In genomic region chr19:18204394-18205179, GRCh38 we compare ENCODE assay signal across 9 cellular contexts. TPM values are rescaled to one million over a fixed set of nuclear protein-coding genes. Genes with fewer than 3 reads are reported as not detected.
DNase-seq lines count a peak whose midpoint lies in the region; ATAC-seq, FAIRE-seq and TF ChIP-seq lines count a peak whose summit lies in the region.
"Had no signal": no experiment of that assay in that cellular context is flagged by ENCODE, and none has a peak within 500 bp of the region (broad histone marks: within the 10 kb centered on the region; RNA-seq: fewer than 3 reads in every experiment).

No MANE protein-coding gene starts in this region.

- peak overlapping the region; percentile 43 to 91 for H3K4ac ChIP-seq in mesenchymal stem cell (ENCODE audit: low read depth in 1 of 2, low read length in 2 of 2)

- peak overlapping the region; percentile 19 for H2AK5ac ChIP-seq in mesenchymal stem cell (ENCODE audit: low read length, severe bottlenecking)

- peak overlapping the region; percentile 70 for H3K4me3 ChIP-seq in CD4-positive, CD25-positive, alpha-beta regulatory T cell (ENCODE audit: low read depth, low read length)
- peak overlapping the region; percentile 69 for H3K4me3 ChIP-seq in coronary artery
- peak overlapping the region; percentile 59 to 87 for H3K4me3 ChIP-seq in mesenchymal stem cell (ENCODE audit: insufficient read depth in 1 of 2, low read depth in 1 of 2, low read length in 2 of 2)
- H3K4me3 ChIP-seq in thymus (ENCODE audit: low read length), result peak overlapping the region; percentile 56

- no peaks in the 10 kb centered on the region for H3K9me3 Mint-ChIP-seq in CD4-positive, CD25-positive, alpha-beta regulatory T cell
- H3K9me3 Mint-ChIP-seq in T-helper 1 cell treated with Interleukin-12 subunit alpha and Interleukin-12 subunit beta and Interleukin-4 antibody, amounts not matched to agents 30 μg/mL and 1 μg/mL, for 36 hours, result no peaks in the 10 kb centered on the region

- whole genome bisulfite sequencing in mesenchymal stem cell, result under 1% methylated on average over 17 of the region's 22 CpGs
- under 1% methylated on average over 22 of the region's 22 CpGs for WGBS in thymus

- H4K8ac ChIP-seq in mesenchymal stem cell (ENCODE audit: low read length), result peak overlapping the region; percentile 88

- ATAC-seq in CD4-positive, CD25-positive, alpha-beta regulatory T cell (ENCODE audit: low read depth in 2 of 2), result no peak
- ATAC-seq in GM19324 (IDR thresholded peaks at IDR 0.05; ENCODE audit: low FRiP score, unreplicated experiment) (peak; percentile 19), HG03439 (IDR thresholded peaks at IDR 0.05; ENCODE audit: unreplicated experiment) (peak; percentile 2)

- no peaks in the 10 kb centered on the region for H3K9me3 ChIP-seq in CD4-positive, CD25-positive, alpha-beta regulatory T cell (ENCODE audit: control insufficient read depth in 2 of 2, low read length in 2 of 2)
- H3K9me3 ChIP-seq in mesenchymal stem cell (ENCODE audit: control insufficient read depth, low read length), result no peaks in the 10 kb centered on the region
- H3K9me3 ChIP-seq in thymus (ENCODE audit: control insufficient read depth), result no peaks in the 10 kb centered on the region

- peak overlapping the region; percentile 61 for H2BK5ac ChIP-seq in mesenchymal stem cell (ENCODE audit: low read depth, low read length, poor library complexity, severe bottlenecking)

- H3K36me3 Mint-ChIP-seq in CD4-positive, CD25-positive, alpha-beta regulatory T cell, result no peaks in the 10 kb centered on the region
- peaks cover 11% of the 10 kb centered on the region for H3K36me3 Mint-ChIP-seq in T-helper 1 cell treated with Interleukin-12 subunit alpha and Interleukin-12 subunit beta and Interleukin-4 antibody, amounts not matched to agents 30 μg/mL and 1 μg/mL, for 36 hours (ENCODE audit: low read depth)

- TF ChIP-seq CTCF in coronary artery (IDR thresholded peaks at IDR 0.05), result no peak

- no peak overlapping the region for H3K14ac ChIP-seq in mesenchymal stem cell (ENCODE audit: low read length in 2 of 2)

- H3K79me1 ChIP-seq in mesenchymal stem cell (replicated peaks; ENCODE audit: low read length, poor library complexity, severe bottlenecking), result peaks cover 11% of the 10 kb centered on the region

- H3K4me1 ChIP-seq in CD4-positive, CD25-positive, alpha-beta regulatory T cell (ENCODE audit: control insufficient read depth, insufficient read depth, low read length, poor library complexity, severe bottlenecking), result peaks cover 24% of the 10 kb centered on the region
- peaks cover 17% of the 10 kb centered on the region for H3K4me1 ChIP-seq in mesenchymal stem cell (ENCODE audit: control insufficient read depth, insufficient read depth, low read depth, low read length)
- H3K4me1 ChIP-seq in thymus (ENCODE audit: control insufficient read depth, insufficient read depth, low read length), result peaks cover 16% of the 10 kb centered on the region

- H3K4me2 ChIP-seq in mesenchymal stem cell (ENCODE audit: low read length, poor library complexity, severe bottlenecking), result peak overlapping the region; percentile 94

- H4K91ac ChIP-seq in mesenchymal stem cell (ENCODE audit: low read length), result peak overlapping the region; percentile 71

- H2BK120ac ChIP-seq in mesenchymal stem cell (ENCODE audit: low read depth, low read length), result peak overlapping the region; percentile 97

- DNase-seq in CD4-positive, CD25-positive, alpha-beta regulatory T cell, result no peak
- no peak for DNase-seq in coronary artery (ENCODE audit: low spot score)
- DNase-seq in mesenchymal stem cell, result peak; percentile 77
- no peak for DNase-seq in urothelium cell line (ENCODE audit: low spot score)

- peak overlapping the region; percentile 94 to 97 (median 94) for H3K4me3 Mint-ChIP-seq in CD4-positive, CD25-positive, alpha-beta regulatory T cell
- peak overlapping the region; percentile 93 for H3K4me3 Mint-ChIP-seq in T-helper 1 cell treated with Interleukin-12 subunit alpha and Interleukin-12 subunit beta and Interleukin-4 antibody, amounts not matched to agents 30 μg/mL and 1 μg/mL, for 36 hours

- peak overlapping the region; percentile 44 for H2BK15ac ChIP-seq in mesenchymal stem cell (ENCODE audit: low read depth, poor library complexity, severe bottlenecking)

- H3K27ac ChIP-seq in CD4-positive, CD25-positive, alpha-beta regulatory T cell (ENCODE audit: insufficient read depth, low read length, poor library complexity, severe bottlenecking), result peak overlapping the region; percentile 78
- peak overlapping the region; percentile 93 to 97 for H3K27ac ChIP-seq in coronary artery
- H3K27ac ChIP-seq in mesenchymal stem cell (ENCODE audit: low read length, poor library complexity, severe bottlenecking), result peak overlapping the region; percentile 98
- H3K27ac ChIP-seq in thymus (ENCODE audit: low read depth), result peak overlapping the region; percentile 86

- H2BK12ac ChIP-seq in mesenchymal stem cell (ENCODE audit: low read length in 2 of 2), result peak overlapping the region in 1 of 2 experiments; percentile 52

- no peak overlapping the region for H3K23ac ChIP-seq in mesenchymal stem cell (ENCODE audit: low read length in 2 of 2)

- H2AFZ ChIP-seq in mesenchymal stem cell (ENCODE audit: low read depth, low read length), result no peak overlapping the region

- peak overlapping the region; percentile 96 for H3K9ac ChIP-seq in mesenchymal stem cell (ENCODE audit: low read length)

- H3K18ac ChIP-seq in mesenchymal stem cell (ENCODE audit: low read depth in 1 of 2, low read length in 2 of 2), result peak overlapping the region; percentile 54 to 80

- no peak for FAIRE-seq in urothelium cell line (lab: Jason Lieb, UNC)

- H3K4me1 Mint-ChIP-seq in CD4-positive, CD25-positive, alpha-beta regulatory T cell, result peaks cover 4 to 35% (median 7%) of the 10 kb centered on the region in 4 donors
- peaks cover 23% of the 10 kb centered on the region for H3K4me1 Mint-ChIP-seq in T-helper 1 cell treated with Interleukin-12 subunit alpha and Interleukin-12 subunit beta and Interleukin-4 antibody, amounts not matched to agents 30 μg/mL and 1 μg/mL, for 36 hours (ENCODE audit: low read depth)

- H3K27me3 Mint-ChIP-seq in CD4-positive, CD25-positive, alpha-beta regulatory T cell, result peaks cover 6% of the 10 kb centered on the region
- H3K27me3 Mint-ChIP-seq in T-helper 1 cell treated with Interleukin-12 subunit alpha and Interleukin-12 subunit beta and Interleukin-4 antibody, amounts not matched to agents 30 μg/mL and 1 μg/mL, for 36 hours (ENCODE audit: low read depth), result peaks cover 3% of the 10 kb centered on the region

- H3K27me3 ChIP-seq in CD4-positive, CD25-positive, alpha-beta regulatory T cell (ENCODE audit: control insufficient read depth, insufficient read depth, low read length), result no peaks in the 10 kb centered on the region
- H3K27me3 ChIP-seq in mesenchymal stem cell (ENCODE audit: control insufficient read depth in 1 of 2, insufficient read depth in 1 of 2, low read length in 2 of 2), result no peaks in the 10 kb centered on the region
- H3K27me3 ChIP-seq in thymus (ENCODE audit: control insufficient read depth, insufficient read depth), result peaks cover 4% of the 10 kb centered on the region

- H3K36me3 ChIP-seq in CD4-positive, CD25-positive, alpha-beta regulatory T cell (ENCODE audit: control insufficient read depth, insufficient read depth, low read length), result no peaks in the 10 kb centered on the region
- H3K36me3 ChIP-seq in mesenchymal stem cell (ENCODE audit: control insufficient read depth in 1 of 2, insufficient read depth in 2 of 2, low read depth in 1 of 2, low read length in 2 of 2) (peaks cover 10 to 16% of the 10 kb centered on the region in 2 experiments), thymus (ENCODE audit: control insufficient read depth, insufficient read depth) (no peaks in the 10 kb centered on the region)

- H3K27ac Mint-ChIP-seq in CD4-positive, CD25-positive, alpha-beta regulatory T cell, result peak overlapping the region; percentile 67 to 97 (median 94)
- H3K27ac Mint-ChIP-seq in T-helper 1 cell treated with Interleukin-12 subunit alpha and Interleukin-12 subunit beta and Interleukin-4 antibody, amounts not matched to agents 30 μg/mL and 1 μg/mL, for 36 hours, result peak overlapping the region; percentile 93

RNA-seq across cellular contexts. Expression of gene RAB3A, which starts 0.7 kb away (rescaled TPM):
- total RNA-seq in CD4-positive, CD25-positive, alpha-beta regulatory T cell, result 5.1 TPM
- 1 to 10 TPM in 2 of 4 donors, under 1 TPM in 2; 0.87 to 1.6 (median 1.2) TPM for polyA plus RNA-seq in CD4-positive, CD25-positive, alpha-beta regulatory T cell
- polyA plus RNA-seq in mesenchymal stem cell (2013, experiment 1 of 2), result 5.6 TPM
- 5.8 TPM for polyA plus RNA-seq in mesenchymal stem cell (2013, experiment 2 of 2)
- polyA plus RNA-seq in thymus, result 1.0 TPM

RNA-seq across cellular contexts. Expression of gene MPV17L2, which starts 11.6 kb away (rescaled TPM):
- 5.5 TPM for total RNA-seq in CD4-positive, CD25-positive, alpha-beta regulatory T cell
- 10 to 100 TPM; 11.3 to 20.8 (median 13.9) TPM for polyA plus RNA-seq in CD4-positive, CD25-positive, alpha-beta regulatory T cell
- polyA plus RNA-seq in mesenchymal stem cell (2013, experiment 1 of 2), result 19.7 TPM
- polyA plus RNA-seq in mesenchymal stem cell (2013, experiment 2 of 2), result 20.2 TPM
- polyA plus RNA-seq in thymus, result 13.4 TPM

RNA-seq across cellular contexts. Expression of gene PDE4C, which starts 21.7 kb away (rescaled TPM):
- not detected for total RNA-seq in CD4-positive, CD25-positive, alpha-beta regulatory T cell
- polyA plus RNA-seq in CD4-positive, CD25-positive, alpha-beta regulatory T cell, result not detected
- polyA plus RNA-seq in mesenchymal stem cell (2013, experiment 1 of 2), result 0.04 TPM
- polyA plus RNA-seq in mesenchymal stem cell (2013, experiment 2 of 2), result not detected
- polyA plus RNA-seq in thymus, result 0.34 TPM
- total RNA-seq: T-helper 2 cell treated with Interferon-gamma antibody and Interleukin-4, amounts not matched to agents 100 ng/mL and 5 ng/mL, for 36 hours had no signal

RNA-seq across cellular contexts. Expression of gene IFI30, which starts 31.0 kb away (rescaled TPM):
- 2.3 TPM for total RNA-seq in CD4-positive, CD25-positive, alpha-beta regulatory T cell
- polyA plus RNA-seq in CD4-positive, CD25-positive, alpha-beta regulatory T cell, result 10 to 100 TPM in 2 of 4 donors, 1 to 10 TPM in 2; 7.1 to 17.8 (median 9.7) TPM
- polyA plus RNA-seq in mesenchymal stem cell (2013, experiment 1 of 2), result 28.4 TPM
- polyA plus RNA-seq in mesenchymal stem cell (2013, experiment 2 of 2), result 27.7 TPM
- 237 TPM for polyA plus RNA-seq in thymus

RNA-seq across cellular contexts. Expression of gene PIK3R2, which starts 51.6 kb away (rescaled TPM):
- 9.4 TPM for total RNA-seq in CD4-positive, CD25-positive, alpha-beta regulatory T cell
- polyA plus RNA-seq in CD4-positive, CD25-positive, alpha-beta regulatory T cell, result 1 to 10 TPM in 2 of 4 donors, under 1 TPM in 2; 0.42 to 3.6 (median 2.0) TPM
- polyA plus RNA-seq in mesenchymal stem cell (2013, experiment 1 of 2), result 83.2 TPM
- polyA plus RNA-seq in mesenchymal stem cell (2013, experiment 2 of 2), result 80.2 TPM
- polyA plus RNA-seq in thymus, result 15.1 TPM

Comparison
In these comparisons a context has a peak if more than half of its experiments do, and no peak if none do; other contexts are left out.
1. ATAC-seq: peak in GM19324 (single experiment) and HG03439 (single experiment); none in CD4-positive, CD25-positive, alpha-beta regulatory T cell (0 of 2).
2. Peak in every context shown above with its lines, with median percentiles within 50 percentile points of each other: H3K27ac ChIP-seq and H3K4me3 ChIP-seq.